Comparison of ENCODE assay signal across 30 cellular contexts in genomic region chr20:7523288-7523687, GRCh38.
"Had no signal": no experiment of that assay in that cellular context is flagged by ENCODE, and none has a peak within 500 bp of the region (broad histone marks: within the 10 kb centered on the region; RNA-seq: fewer than 3 reads in every experiment).

No MANE protein-coding gene starts in this region.

- DNase-seq: heart left ventricle; islet precursor cell; left cardiac atrium; left ventricle myocardium superior; lower lobe of right lung; mammary epithelial cell; mesendoderm; naive thymus-derived CD4-positive, alpha-beta T cell; occipital lobe; psoas muscle; right lobe of liver; stimulated activated CD4-positive, alpha-beta T cell treated with anti-CD3 and anti-CD28 coated beads, Interleukin-1b, Interleukin-23, amount 100 ng/mL, for 48 hours; stimulated activated CD4-positive, alpha-beta T cell treated with anti-CD3 and anti-CD28 coated beads, Interleukin-2, amount 100 ng/mL, for 48 hours; stimulated activated CD4-positive, alpha-beta T cell treated with anti-CD3 and anti-CD28 coated beads, Interleukin-4, amount 100 ng/mL, for 4 hours; stimulated activated CD8-positive, alpha-beta memory T cell treated with anti-CD3 and anti-CD28 coated beads, Interleukin-4, amount 100 ng/mL, for 48 hours; stimulated activated naive B cell treated with anti-CD40 and anti-IgM and Interleukin-4, amounts not matched to agents 10 μg/mL and 1 μg/mL and 100 μg/mL, for 72 hours; stimulated activated naive CD8-positive, alpha-beta T cell treated with anti-CD3 and anti-CD28 coated beads, Interleukin-15, Interleukin-2, amounts not matched to agents 100 U/mL and 50 U/mL, for 24 hours; stomach; testis; thyroid gland; transverse colon; upper lobe of left lung had no signal

- H3K27me3 Mint-ChIP-seq: naive thymus-derived CD4-positive, alpha-beta T cell; natural killer cell treated with Interleukin-12 subunit alpha and Interleukin-12 subunit beta and Interleukin-15 and Interleukin-18, amount 100 ng/mL, for 72 hours had no signal

- H3K4me3 ChIP-seq: heart left ventricle, lower lobe of right lung, psoas muscle, right atrium auricular region, right lobe of liver, smooth muscle cell, stomach, testis, thyroid gland, transverse colon, upper lobe of left lung, vagina had no signal

- H3K27ac Mint-ChIP-seq: mesothelial cell of epicardium; naive thymus-derived CD4-positive, alpha-beta T cell; natural killer cell treated with Interleukin-12 subunit alpha and Interleukin-12 subunit beta and Interleukin-15 and Interleukin-18, amount 100 ng/mL, for 72 hours; stimulated activated naive B cell treated with anti-CD40 and anti-IgM and Interleukin-4, amounts not matched to agents 10 μg/mL and 1 μg/mL and 100 μg/mL, for 72 hours had no signal

- H3K9ac ChIP-seq: parathyroid adenoma had no signal

- H3K4me1 ChIP-seq: heart left ventricle, lower lobe of right lung, parathyroid adenoma, psoas muscle, right atrium auricular region, right lobe of liver, stomach, testis, thyroid gland, transverse colon, upper lobe of left lung, vagina had no signal

- H3K36me3 Mint-ChIP-seq: mesothelial cell of epicardium; naive thymus-derived CD4-positive, alpha-beta T cell; natural killer cell treated with Interleukin-12 subunit alpha and Interleukin-12 subunit beta and Interleukin-15 and Interleukin-18, amount 100 ng/mL, for 72 hours; stimulated activated naive B cell treated with anti-CD40 and anti-IgM and Interleukin-4, amounts not matched to agents 10 μg/mL and 1 μg/mL and 100 μg/mL, for 72 hours had no signal

- H3K9me3 Mint-ChIP-seq: neural crest cell had no signal

- H2AFZ ChIP-seq: parathyroid adenoma had no signal

- H3K27me3 ChIP-seq: heart left ventricle, neutrophil, right atrium auricular region, right lobe of liver, stomach, testis, thyroid gland, transverse colon, upper lobe of left lung, vagina had no signal

- H3K36me3 ChIP-seq: heart left ventricle, lower lobe of right lung, neutrophil, right atrium auricular region, right lobe of liver, stomach, thyroid gland, transverse colon, upper lobe of left lung, vagina had no signal

- H3K9me3 ChIP-seq: lower lobe of right lung, neutrophil, psoas muscle, right lobe of liver, testis, thyroid gland, transverse colon, upper lobe of left lung, vagina had no signal

- H3K79me2 ChIP-seq: parathyroid adenoma had no signal

- H3K4me2 ChIP-seq: smooth muscle cell had no signal

- H3K4me1 Mint-ChIP-seq: naive thymus-derived CD4-positive, alpha-beta T cell; neural crest cell; stimulated activated naive B cell treated with anti-CD40 and anti-IgM and Interleukin-4, amounts not matched to agents 10 μg/mL and 1 μg/mL and 100 μg/mL, for 72 hours had no signal

- H3K4me3 Mint-ChIP-seq: mesothelial cell of epicardium; naive thymus-derived CD4-positive, alpha-beta T cell; natural killer cell treated with Interleukin-12 subunit alpha and Interleukin-12 subunit beta and Interleukin-15 and Interleukin-18, amount 100 ng/mL, for 72 hours; neural crest cell; stimulated activated naive B cell treated with anti-CD40 and anti-IgM and Interleukin-4, amounts not matched to agents 10 μg/mL and 1 μg/mL and 100 μg/mL, for 72 hours had no signal

- H3K27ac ChIP-seq: heart left ventricle, lower lobe of right lung, neutrophil, parathyroid adenoma, psoas muscle, right atrium auricular region, right lobe of liver, stomach, testis, thyroid gland, transverse colon, upper lobe of left lung, vagina had no signal
